In the genomic region with DNA sequence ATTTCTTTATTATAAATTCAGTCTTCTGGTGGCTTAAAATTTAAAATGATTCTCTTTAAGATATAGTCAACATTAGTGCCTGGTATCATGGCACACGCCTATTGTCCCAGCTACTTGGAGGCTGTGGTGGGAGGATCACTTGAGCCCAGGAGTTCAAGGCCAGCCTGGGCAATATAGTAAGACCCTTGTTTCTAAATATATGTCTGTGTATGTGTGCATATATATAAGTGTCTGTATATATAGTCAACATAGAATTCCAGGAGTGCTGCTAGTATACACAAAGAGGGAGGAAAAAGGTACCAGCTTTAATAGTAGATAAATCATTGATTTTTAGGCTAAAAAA, we compare ENCODE assay signal across 2 cellular contexts.
A peak's percentile ranks its signal among the peaks of the same experiment; 100 is the strongest.
TF ChIP-seq lines count a peak whose summit lies in the region.

No MANE protein-coding gene starts in this region.

TF ChIP-seq in WTC11, 78 proteins besides CTCF, POLR2A, EP300 and RAD21 (continued from another document):
- TF ChIP-seq ZNF121 (CRISPR knock-in tag; IDR thresholded peaks at IDR 0.05): 0 out of 2 replicates have a peak, but pooled peaks have one; percentile 21

TF ChIP-seq in liver, 16 proteins besides CTCF, POLR2A, EP300 and RAD21:
- TF ChIP-seq, protein P1, sequence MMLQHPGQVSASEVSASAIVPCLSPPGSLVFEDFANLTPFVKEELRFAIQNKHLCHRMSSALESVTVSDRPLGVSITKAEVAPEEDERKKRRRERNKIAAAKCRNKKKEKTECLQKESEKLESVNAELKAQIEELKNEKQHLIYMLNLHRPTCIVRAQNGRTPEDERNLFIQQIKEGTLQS (IDR thresholded peaks at IDR 0.05): no peak
- TF ChIP-seq FOXA2 (IDR thresholded peaks at IDR 0.05) (no peak), EGR1 (IDR thresholded peaks at IDR 0.05; ENCODE audit: low read depth in 2 of 2) (no peak), HNF4G (IDR thresholded peaks at IDR 0.05) (no peak), TAF1 (conservative IDR thresholded peaks at IDR 0.05) (no peak), FOXA1 (IDR thresholded peaks at IDR 0.05) (no peak), RXRA (IDR thresholded peaks at IDR 0.05) (no peak), GABPA (IDR thresholded peaks at IDR 0.05 in 1 of 2, conservative IDR thresholded peaks at IDR 0.05 in 1 of 2) (no peak), YY1 (IDR thresholded peaks at IDR 0.05) (no peak), HNF4A (conservative IDR thresholded peaks at IDR 0.05) (no peak), SP1 (IDR thresholded peaks at IDR 0.05) (no peak), JUND (IDR thresholded peaks at IDR 0.05) (no peak), NR2F2 (IDR thresholded peaks at IDR 0.05) (no peak)
- TF ChIP-seq, protein P2, sequence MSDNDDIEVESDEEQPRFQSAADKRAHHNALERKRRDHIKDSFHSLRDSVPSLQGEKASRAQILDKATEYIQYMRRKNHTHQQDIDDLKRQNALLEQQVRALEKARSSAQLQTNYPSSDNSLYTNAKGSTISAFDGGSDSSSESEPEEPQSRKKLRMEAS (IDR thresholded peaks at IDR 0.05): no peak
- TF ChIP-seq, protein P3, sequence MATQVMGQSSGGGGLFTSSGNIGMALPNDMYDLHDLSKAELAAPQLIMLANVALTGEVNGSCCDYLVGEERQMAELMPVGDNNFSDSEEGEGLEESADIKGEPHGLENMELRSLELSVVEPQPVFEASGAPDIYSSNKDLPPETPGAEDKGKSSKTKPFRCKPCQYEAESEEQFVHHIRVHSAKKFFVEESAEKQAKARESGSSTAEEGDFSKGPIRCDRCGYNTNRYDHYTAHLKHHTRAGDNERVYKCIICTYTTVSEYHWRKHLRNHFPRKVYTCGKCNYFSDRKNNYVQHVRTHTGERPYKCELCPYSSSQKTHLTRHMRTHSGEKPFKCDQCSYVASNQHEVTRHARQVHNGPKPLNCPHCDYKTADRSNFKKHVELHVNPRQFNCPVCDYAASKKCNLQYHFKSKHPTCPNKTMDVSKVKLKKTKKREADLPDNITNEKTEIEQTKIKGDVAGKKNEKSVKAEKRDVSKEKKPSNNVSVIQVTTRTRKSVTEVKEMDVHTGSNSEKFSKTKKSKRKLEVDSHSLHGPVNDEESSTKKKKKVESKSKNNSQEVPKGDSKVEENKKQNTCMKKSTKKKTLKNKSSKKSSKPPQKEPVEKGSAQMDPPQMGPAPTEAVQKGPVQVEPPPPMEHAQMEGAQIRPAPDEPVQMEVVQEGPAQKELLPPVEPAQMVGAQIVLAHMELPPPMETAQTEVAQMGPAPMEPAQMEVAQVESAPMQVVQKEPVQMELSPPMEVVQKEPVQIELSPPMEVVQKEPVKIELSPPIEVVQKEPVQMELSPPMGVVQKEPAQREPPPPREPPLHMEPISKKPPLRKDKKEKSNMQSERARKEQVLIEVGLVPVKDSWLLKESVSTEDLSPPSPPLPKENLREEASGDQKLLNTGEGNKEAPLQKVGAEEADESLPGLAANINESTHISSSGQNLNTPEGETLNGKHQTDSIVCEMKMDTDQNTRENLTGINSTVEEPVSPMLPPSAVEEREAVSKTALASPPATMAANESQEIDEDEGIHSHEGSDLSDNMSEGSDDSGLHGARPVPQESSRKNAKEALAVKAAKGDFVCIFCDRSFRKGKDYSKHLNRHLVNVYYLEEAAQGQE (IDR thresholded peaks at IDR 0.05): no peak
- TF ChIP-seq, protein P4, sequence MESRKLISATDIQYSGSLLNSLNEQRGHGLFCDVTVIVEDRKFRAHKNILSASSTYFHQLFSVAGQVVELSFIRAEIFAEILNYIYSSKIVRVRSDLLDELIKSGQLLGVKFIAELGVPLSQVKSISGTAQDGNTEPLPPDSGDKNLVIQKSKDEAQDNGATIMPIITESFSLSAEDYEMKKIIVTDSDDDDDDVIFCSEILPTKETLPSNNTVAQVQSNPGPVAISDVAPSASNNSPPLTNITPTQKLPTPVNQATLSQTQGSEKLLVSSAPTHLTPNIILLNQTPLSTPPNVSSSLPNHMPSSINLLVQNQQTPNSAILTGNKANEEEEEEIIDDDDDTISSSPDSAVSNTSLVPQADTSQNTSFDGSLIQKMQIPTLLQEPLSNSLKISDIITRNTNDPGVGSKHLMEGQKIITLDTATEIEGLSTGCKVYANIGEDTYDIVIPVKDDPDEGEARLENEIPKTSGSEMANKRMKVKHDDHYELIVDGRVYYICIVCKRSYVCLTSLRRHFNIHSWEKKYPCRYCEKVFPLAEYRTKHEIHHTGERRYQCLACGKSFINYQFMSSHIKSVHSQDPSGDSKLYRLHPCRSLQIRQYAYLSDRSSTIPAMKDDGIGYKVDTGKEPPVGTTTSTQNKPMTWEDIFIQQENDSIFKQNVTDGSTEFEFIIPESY (IDR thresholded peaks at IDR 0.05): no peak
